In the genomic region with DNA sequence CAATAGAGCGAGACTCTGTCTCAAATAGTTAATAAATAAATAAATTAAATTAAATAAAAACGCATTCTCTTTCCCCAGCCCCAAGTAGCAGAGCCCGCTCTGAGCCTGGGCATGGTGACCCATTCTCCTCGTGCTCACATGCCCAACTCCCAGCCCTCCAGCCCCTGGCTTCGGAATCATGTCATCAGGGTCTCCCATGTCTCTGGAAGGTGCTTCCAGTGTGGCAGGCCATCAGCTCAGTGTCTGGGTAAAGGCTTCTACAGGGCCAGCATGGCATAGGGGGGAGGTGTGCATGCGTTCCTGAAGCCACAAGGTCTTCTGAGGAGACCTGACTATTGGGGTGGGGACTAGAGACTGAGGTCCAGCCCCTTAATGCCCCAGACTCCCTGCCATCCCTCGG, we compare ENCODE assay signal across 20 cellular contexts.
DNase-seq lines count a peak whose midpoint lies in the region; ATAC-seq and TF ChIP-seq lines count a peak whose summit lies in the region.
"Had no signal": no experiment of that assay in that cellular context is flagged by ENCODE, and none has a peak within 500 bp of the region (broad histone marks: within the 10 kb centered on the region; RNA-seq: fewer than 3 reads in every experiment).

No MANE protein-coding gene starts in this region.

- ATAC-seq in left ventricle myocardium superior, result no peak
- no peak for ATAC-seq in left lobe of liver
- ATAC-seq: A549, GM12878 had no signal

- H3K9me3 ChIP-seq in right atrium auricular region (no peaks in the 10 kb centered on the region), osteoblast (ENCODE audit: low read depth, low read length) (no peaks in the 10 kb centered on the region)
- H3K9me3 ChIP-seq: A549, BLaER1 had no signal

- H3K27me3 ChIP-seq in right atrium auricular region (no peaks in the 10 kb centered on the region), osteoblast (ENCODE audit: insufficient read depth, low read length) (no peaks in the 10 kb centered on the region)
- H3K27me3 ChIP-seq: BLaER1 had no signal

- no peaks in the 10 kb centered on the region for H3K36me3 ChIP-seq in right atrium auricular region
- no peaks in the 10 kb centered on the region for H3K36me3 ChIP-seq in osteoblast (ENCODE audit: insufficient read depth, low read length)
- H3K36me3 ChIP-seq: BLaER1 had no signal

- H3K4me1 ChIP-seq in right atrium auricular region, result no peaks in the 10 kb centered on the region
- H3K4me1 ChIP-seq in osteoblast (ENCODE audit: insufficient read depth, low read length), result no peaks in the 10 kb centered on the region
- H3K4me1 ChIP-seq: A549, BLaER1 had no signal

- H4K20me1 ChIP-seq in osteoblast (ENCODE audit: insufficient read depth, low read length), result no peaks in the 10 kb centered on the region
- H4K20me1 ChIP-seq: BLaER1 had no signal

- intact Hi-C loops in left ventricle myocardium superior (cut with micrococcal nuclease), result no loop called here

- no peak for TF ChIP-seq CTCF in right atrium auricular region (IDR thresholded peaks at IDR 0.05)
- TF ChIP-seq CTCF in osteoblast (IDR thresholded peaks at IDR 0.05; ENCODE audit: extremely low read depth, low read depth, low read length), result no peak

- DNase-seq in right atrium auricular region (ENCODE audit: low spot score), result peak; percentile 23
- no peak for DNase-seq in left ventricle myocardium superior
- peak; percentile 32 for DNase-seq in left lobe of liver (ENCODE audit: low spot score)
- DNase-seq in osteoblast (ENCODE audit: insufficient read length, low spot score, missing footprints), result peak; percentile 77
- DNase-seq in midbrain (lab: John Stamatoyannopoulos, UW), result no peak
- DNase-seq in medulla oblongata (ENCODE audit: extremely low spot score), result no peak
- no peak for DNase-seq in mesenteric fat pad (ENCODE audit: low spot score)
- DNase-seq: AML-193; Calu3; CD4-positive, alpha-beta memory T cell; DMS 273 treated with DMSO at 0.1 percent for 48 hours; DMS53; DND-41; EL; H9; IMR-90 had no signal

- H3K27ac ChIP-seq in right atrium auricular region (no peak overlapping the region), osteoblast (ENCODE audit: low read depth, low read length) (no peak overlapping the region)
- H3K27ac ChIP-seq: 22Rv1, A549, BLaER1 had no signal

- H3K4me3 ChIP-seq in right atrium auricular region (no peak overlapping the region), osteoblast (ENCODE audit: insufficient read depth, low read length) (no peak overlapping the region)
- H3K4me3 ChIP-seq: A549, BLaER1, GM12878 had no signal

- no peak overlapping the region for H2AFZ ChIP-seq in osteoblast (ENCODE audit: low read length)

- H3K4me2 ChIP-seq in osteoblast (ENCODE audit: insufficient read depth, low read length), result no peak overlapping the region
- H3K4me2 ChIP-seq: A549, BLaER1 had no signal

- H3K79me2 ChIP-seq in osteoblast (ENCODE audit: insufficient read depth, low read length), result no peaks in the 10 kb centered on the region

Comparison
In these comparisons a context has a peak if more than half of its experiments do, and no peak if none do; other contexts are left out.
1. DNase-seq: peak in right atrium auricular region (single experiment), left lobe of liver (single experiment) and osteoblast (single experiment); none in left ventricle myocardium superior (single experiment), midbrain (single experiment), medulla oblongata (single experiment) and mesenteric fat pad (single experiment).